Comparison of ENCODE assay signal across 8 cellular contexts in genomic region chr6:60935970-60936369, GRCh38.
DNase-seq lines count a peak whose midpoint lies in the region; ATAC-seq and TF ChIP-seq lines count a peak whose summit lies in the region.
"Not testable (repeated sequence)": the region's sequence is repeated elsewhere in the genome, so short reads cannot be mapped to it uniquely, and the experiment has no call there.

No MANE protein-coding gene starts in this region.

- not testable (repeated sequence) for H3K4me3 ChIP-seq in OCI-LY7 (ENCODE audit: low read depth, low read length, poor library complexity, severe bottlenecking)

- intact Hi-C loops in OCI-LY7 (cut with micrococcal nuclease; ENCODE audit: unreplicated experiment), result not testable (repeated sequence)

- not testable (repeated sequence) for H3K4me2 ChIP-seq in OCI-LY7 (ENCODE audit: low read length)

- H3K9me3 ChIP-seq in OCI-LY7 (ENCODE audit: low read length), result not testable (repeated sequence)

- H3K36me3 Mint-ChIP-seq in chondrocyte (ENCODE audit: low read depth); type B pancreatic cell: not testable (repeated sequence)

- CTCF ChIA-PET in OCI-LY7 (lab: Charles Lee; ENCODE audit: unreplicated experiment), result not testable (repeated sequence)

- not testable (repeated sequence) for H3K79me2 ChIP-seq in OCI-LY7 (ENCODE audit: insufficient read depth, low read depth, low read length)

- H3K36me3 ChIP-seq in OCI-LY7 (ENCODE audit: insufficient read depth, low read length), result not testable (repeated sequence)

- not testable (repeated sequence) for H3K4me1 Mint-ChIP-seq in chondrocyte (ENCODE audit: low read depth); type B pancreatic cell (ENCODE audit: unreplicated experiment)

- not testable (repeated sequence) for H4K20me1 ChIP-seq in OCI-LY7 (ENCODE audit: insufficient read depth, low read length)

- H3K9me3 Mint-ChIP-seq in chondrocyte (ENCODE audit: low read depth); type B pancreatic cell: not testable (repeated sequence)

- peak; percentile 10 for TF ChIP-seq CTCF in C4-2B (conservative IDR thresholded peaks at IDR 0.05)
- TF ChIP-seq CTCF in OCI-LY7 (conservative IDR thresholded peaks at IDR 0.05; ENCODE audit: low read length), result peak; percentile 35; the same call in 1 of the 2 replicates
- peak; percentile 25 for TF ChIP-seq CTCF in chondrocyte (IDR thresholded peaks at IDR 0.05)
- peak; percentile 63 for TF ChIP-seq CTCF in type B pancreatic cell (conservative IDR thresholded peaks at IDR 0.05)

- not testable (repeated sequence) for H3K4me3 Mint-ChIP-seq in chondrocyte (ENCODE audit: unreplicated experiment); type B pancreatic cell

- POLR2A ChIA-PET in OCI-LY7 (lab: Charles Lee), result not testable (repeated sequence)

- H3K27ac Mint-ChIP-seq in chondrocyte (ENCODE audit: unreplicated experiment); type B pancreatic cell: not testable (repeated sequence)

- not testable (repeated sequence) for H3K4me1 ChIP-seq in OCI-LY7 (ENCODE audit: insufficient read depth, low read length, poor library complexity, severe bottlenecking)

- H2AFZ ChIP-seq in OCI-LY7 (ENCODE audit: low read length), result not testable (repeated sequence)

- peak; percentile 79 for ATAC-seq in GM19395 (IDR thresholded peaks at IDR 0.05; ENCODE audit: unreplicated experiment)
- peak; percentile 54 for ATAC-seq in HG02588 (IDR thresholded peaks at IDR 0.05; ENCODE audit: unreplicated experiment)
- ATAC-seq in HG03159 (IDR thresholded peaks at IDR 0.05; ENCODE audit: unreplicated experiment), result peak; percentile 67
- peak; percentile 75 for ATAC-seq in left lobe of liver

- not testable (repeated sequence) for H3K27me3 Mint-ChIP-seq in chondrocyte (ENCODE audit: low read depth); type B pancreatic cell

- H3K27ac ChIP-seq in C4-2B; OCI-LY7 (ENCODE audit: low read depth, low read length, poor library complexity, severe bottlenecking): not testable (repeated sequence)

- DNase-seq in OCI-LY7 (ENCODE audit: low spot score); chondrocyte (ENCODE audit: low spot score); left lobe of liver (ENCODE audit: low spot score); type B pancreatic cell (ENCODE audit: extremely low spot score, unreplicated experiment): not testable (repeated sequence)

- not testable (repeated sequence) for H3K9me2 ChIP-seq in OCI-LY7 (ENCODE audit: insufficient read depth, low read length)

- BruUV-seq in OCI-LY7 (replicated peaks; lab: Mats Ljungman, UMichigan), result not testable (repeated sequence)

Comparison
In these comparisons a context has a peak if more than half of its experiments do, and no peak if none do; other contexts are left out.
1. CTCF ChIP-seq: peak in every context shown above with its lines; median percentile 63 in type B pancreatic cell; 35 in OCI-LY7; 25 in chondrocyte; 10 in C4-2B.